Comparison of ENCODE assay signal across 11 cellular contexts in genomic region chr13:73943137-73943964, GRCh38.
DNase-seq lines count a peak whose midpoint lies in the region; ATAC-seq and TF ChIP-seq lines count a peak whose summit lies in the region.
"Had no signal": no experiment of that assay in that cellular context is flagged by ENCODE, and none has a peak within 500 bp of the region (broad histone marks: within the 10 kb centered on the region; RNA-seq: fewer than 3 reads in every experiment).

No MANE protein-coding gene starts in this region.

- H3K4me2 ChIP-seq in trophoblast cell (ENCODE audit: low read length): no peak overlapping the region
- H3K4me2 ChIP-seq: KMS-11 had no signal

- H3K9me3 ChIP-seq in trophoblast cell (ENCODE audit: insufficient read depth, low read depth, low read length): no peaks in the 10 kb centered on the region

- DNase-seq in fibroblast of mammary gland (ENCODE audit: low read depth) (peak; percentile 10), middle frontal gyrus (ENCODE audit: extremely low spot score, low spot score) (no peak), trophoblast cell (no peak)
- no peak for DNase-seq in stimulated activated CD4-positive, alpha-beta T cell treated with anti-CD3 and anti-CD28 coated beads, Interleukin-4, amount 100 ng/mL, for 24 hours
- DNase-seq: SIG-M5 had no signal

- H2BK120ac ChIP-seq in trophoblast cell (ENCODE audit: insufficient read depth, low read length, poor library complexity): no peak overlapping the region

- no peak overlapping the region for H4K8ac ChIP-seq in trophoblast cell (ENCODE audit: low read depth, low read length)

- H3K9ac ChIP-seq in trophoblast cell (ENCODE audit: low read length): no peak overlapping the region
- H3K9ac ChIP-seq: KMS-11, parathyroid adenoma had no signal

- no peak overlapping the region for H3K4ac ChIP-seq in trophoblast cell (ENCODE audit: low read depth, low read length)

- ATAC-seq in GM18502 (IDR thresholded peaks at IDR 0.05; ENCODE audit: poor library complexity, unreplicated experiment) (peak; percentile 82), GM19452 (IDR thresholded peaks at IDR 0.05; ENCODE audit: unreplicated experiment) (peak; percentile 97), HG03378 (IDR thresholded peaks at IDR 0.05; ENCODE audit: unreplicated experiment) (peak; percentile 98), GM18505 (IDR thresholded peaks at IDR 0.05; ENCODE audit: unreplicated experiment) (no peak)

- WGBS in trophoblast cell (ENCODE audit: extremely low coverage, insufficient coverage, insufficient read length): no CpG with 5 or more reads among the region's 4 CpGs

- H4K91ac ChIP-seq in trophoblast cell (ENCODE audit: low read depth, low read length): no peak overlapping the region

- no peak overlapping the region for H2BK12ac ChIP-seq in trophoblast cell (ENCODE audit: low read length)

- no peaks in the 10 kb centered on the region for H3K79me1 ChIP-seq in trophoblast cell (ENCODE audit: low read length)

- H3K14ac ChIP-seq in trophoblast cell (ENCODE audit: low read length): no peak overlapping the region

- no peak overlapping the region for H2BK5ac ChIP-seq in trophoblast cell (ENCODE audit: low read depth, low read length, poor library complexity)

- no peak overlapping the region for H3K23ac ChIP-seq in trophoblast cell (ENCODE audit: low read length)

- H3K27ac ChIP-seq in trophoblast cell (ENCODE audit: low read depth, low read length): no peak overlapping the region
- H3K27ac ChIP-seq: KMS-11, parathyroid adenoma had no signal

- no peaks in the 10 kb centered on the region for H3K36me3 ChIP-seq in trophoblast cell (ENCODE audit: control insufficient read depth in 1 of 2, insufficient read depth in 2 of 2, low read length in 2 of 2)

- H3K79me2 ChIP-seq in trophoblast cell (ENCODE audit: control insufficient read depth, insufficient read depth, low read length, poor library complexity): no peaks in the 10 kb centered on the region
- H3K79me2 ChIP-seq: parathyroid adenoma had no signal

- H3K4me3 ChIP-seq in fibroblast of mammary gland (ENCODE audit: control insufficient read depth, low read depth, low read length) (no peak overlapping the region), trophoblast cell (ENCODE audit: low read depth, low read length) (no peak overlapping the region)

- H4K12ac ChIP-seq in trophoblast cell (ENCODE audit: low read depth, low read length): no peak overlapping the region

- H2AFZ ChIP-seq in trophoblast cell (ENCODE audit: insufficient read depth, low read length, poor library complexity): no peak overlapping the region
- H2AFZ ChIP-seq: parathyroid adenoma had no signal

- TF ChIP-seq POLR2A in GM18505 (IDR thresholded peaks at IDR 0.05; ENCODE audit: borderline replicate concordance, extremely low read depth, insufficient read depth, insufficient read length): no peak

- H3K18ac ChIP-seq in trophoblast cell (ENCODE audit: low read length): no peak overlapping the region

- no peaks in the 10 kb centered on the region for H3K27me3 ChIP-seq in trophoblast cell (ENCODE audit: insufficient read depth, low read length)

- peaks cover 4% of the 10 kb centered on the region in 2 experiments for H3K4me1 ChIP-seq in trophoblast cell (ENCODE audit: control insufficient read depth in 1 of 2, insufficient read depth in 2 of 2, low read length in 2 of 2)
- H3K4me1 ChIP-seq: parathyroid adenoma had no signal

- no peak overlapping the region for H2AK5ac ChIP-seq in trophoblast cell (ENCODE audit: low read length)

- TF ChIP-seq CTCF in fibroblast of mammary gland (conservative IDR thresholded peaks at IDR 0.05; ENCODE audit: control insufficient read depth, insufficient read depth, low read depth, low read length): no peak
